Comparison of ENCODE assay signal across 17 cellular contexts in genomic region chr14:62614117-62614516, GRCh38.
DNase-seq lines count a peak whose midpoint lies in the region; ATAC-seq and TF ChIP-seq lines count a peak whose summit lies in the region.
"Had no signal": no experiment of that assay in that cellular context is flagged by ENCODE, and none has a peak within 500 bp of the region (broad histone marks: within the 10 kb centered on the region; RNA-seq: fewer than 3 reads in every experiment).

No MANE protein-coding gene starts in this region.

- no peak overlapping the region; the same call in 1 of the 2 replicates for H2AFZ ChIP-seq in PC-9

- H3K4me3 Mint-ChIP-seq in endodermal cell (no peak overlapping the region), nephron progenitor cell (no peak overlapping the region)

- peak overlapping the region in 7 of 11 experiments; percentile 3 to 56 (median 32); a peak in 11 of 22 replicates for H3K4me2 ChIP-seq in BLaER1 treated with 17β-estradiol and CSF1 and Interleukin-3, amounts not matched to agents 10 nM and 100 nM
- no peak overlapping the region for H3K4me2 ChIP-seq in PC-9

- no peaks in the 10 kb centered on the region; the same call in 1 of the 2 replicates for H3K9me2 ChIP-seq in PC-9 (ENCODE audit: insufficient read depth)

- H3K36me3 Mint-ChIP-seq in endodermal cell (ENCODE audit: low read depth) (peaks cover 8% of the 10 kb centered on the region), nephron progenitor cell (ENCODE audit: low read depth) (no peaks in the 10 kb centered on the region)

- no peak for ATAC-seq in left lung
- ATAC-seq: K562, PC-3 had no signal

- 67 to 77% methylated on average over 1 to 2 of the region's 3 CpGs for WGBS in endodermal cell (ENCODE audit: insufficient coverage in 1 of 2, insufficient read length in 1 of 2), 2 experiments

- no peaks in the 10 kb centered on the region for H3F3A ChIP-seq in PC-9 (ENCODE audit: insufficient read depth, low read depth)

- BruUV-seq in PC-9 (replicated peaks; lab: Mats Ljungman, UMichigan), result no TSS peak

- CTCF ChIA-PET in PC-9 (lab: Charles Lee), result no interaction called here

- POLR2A ChIA-PET in PC-9 (lab: Charles Lee; ENCODE audit: unreplicated experiment), result no interaction called here

- H3K9me3 Mint-ChIP-seq in endodermal cell (peaks cover 7% of the 10 kb centered on the region), nephron progenitor cell (peaks cover 18% of the 10 kb centered on the region)

- peaks cover 0 to 11% (median 8%) of the 10 kb centered on the region in 10 experiments; a peak in 10 of 20 replicates for H3K4me1 ChIP-seq in BLaER1 treated with 17β-estradiol and CSF1 and Interleukin-3, amounts not matched to agents 10 nM and 100 nM
- no peaks in the 10 kb centered on the region for H3K4me1 ChIP-seq in endodermal cell (ENCODE audit: control insufficient read depth, insufficient read depth, low read length)
- no peaks in the 10 kb centered on the region for H3K4me1 ChIP-seq in left lung
- H3K4me1 ChIP-seq in PC-9 (replicated peaks; ENCODE audit: insufficient read depth), result no peaks in the 10 kb centered on the region
- H3K4me1 ChIP-seq: SJSA1 had no signal

- peak; percentile 94 for DNase-seq in NCI-H82 treated with DMSO at 0.1 percent for 48 hours (lab: John Stamatoyannopoulos, UW; ENCODE audit: unreplicated experiment)
- no peak for DNase-seq in endodermal cell
- no peak for DNase-seq in nephron progenitor cell
- DNase-seq in HuH-7.5 (ENCODE audit: low spot score), result no peak
- no peak for DNase-seq in left lung
- no peak for DNase-seq in PC-9
- no peak for DNase-seq in DMS153 (lab: John Stamatoyannopoulos, UW)
- DNase-seq: C1 segment of cervical spinal cord, DMS 273 treated with DMSO at 0.1 percent for 48 hours, MV-4-11, NCI-H1417, NCI-H187 treated with DMSO at 0.1 percent for 48 hours, NCI-H345, PC-3 had no signal

- no peaks in the 10 kb centered on the region for H4K20me1 ChIP-seq in BLaER1 treated with 17β-estradiol and CSF1 and Interleukin-3, amounts not matched to agents 10 nM and 100 nM
- H4K20me1 ChIP-seq in PC-9 (ENCODE audit: insufficient read depth), result no peaks in the 10 kb centered on the region

- no peak overlapping the region for H3K4me3 ChIP-seq in BLaER1 treated with 17β-estradiol and CSF1 and Interleukin-3, amounts not matched to agents 10 nM and 100 nM
- H3K4me3 ChIP-seq in endodermal cell (ENCODE audit: low read length), result no peak overlapping the region
- H3K4me3 ChIP-seq in left lung, result no peak overlapping the region
- H3K4me3 ChIP-seq in PC-9, result no peak overlapping the region
- H3K4me3 ChIP-seq: K562, SJSA1 had no signal

- no peaks in the 10 kb centered on the region for H3K27me3 Mint-ChIP-seq in endodermal cell (ENCODE audit: insufficient read depth)
- peaks cover 2% of the 10 kb centered on the region for H3K27me3 Mint-ChIP-seq in nephron progenitor cell (ENCODE audit: low read depth, poor library complexity)

- no peaks in the 10 kb centered on the region for H3K79me2 ChIP-seq in PC-9 (ENCODE audit: low read depth)

- intact Hi-C loops in left lung (cut with DNase I), result no loop called here
- intact Hi-C loops in PC-9 (cut with micrococcal nuclease; ENCODE audit: unreplicated experiment), result no loop called here

- H3K4me1 Mint-ChIP-seq in endodermal cell, result peaks cover 12% of the 10 kb centered on the region
- peaks cover 12% of the 10 kb centered on the region for H3K4me1 Mint-ChIP-seq in nephron progenitor cell

- H3K9me3 ChIP-seq in BLaER1 treated with 17β-estradiol and CSF1 and Interleukin-3, amounts not matched to agents 10 nM and 100 nM (replicated peaks in 1 of 11), result peaks cover 11 to 46% (median 23%) of the 10 kb centered on the region in 11 experiments
- peaks cover 17% of the 10 kb centered on the region for H3K9me3 ChIP-seq in endodermal cell (ENCODE audit: control insufficient read depth, low read length)
- peaks cover 0 to 1% of the 10 kb centered on the region in 2 donors for H3K9me3 ChIP-seq in left lung
- H3K9me3 ChIP-seq in PC-9 (ENCODE audit: insufficient read depth, low read depth), result no peaks in the 10 kb centered on the region
- H3K9me3 ChIP-seq: SJSA1 had no signal

- no peak overlapping the region; a peak in 1 of 22 replicates for H3K27ac ChIP-seq in BLaER1 treated with 17β-estradiol and CSF1 and Interleukin-3, amounts not matched to agents 10 nM and 100 nM
- H3K27ac ChIP-seq in endodermal cell (ENCODE audit: low read depth, low read length) (no peak overlapping the region), left lung (no peak overlapping the region), PC-9 (no peak overlapping the region)
- H3K27ac ChIP-seq: SJSA1 had no signal

- no peaks in the 10 kb centered on the region for H3K27me3 ChIP-seq in BLaER1 treated with 17β-estradiol and CSF1 and Interleukin-3, amounts not matched to agents 10 nM and 100 nM
- H3K27me3 ChIP-seq in endodermal cell (ENCODE audit: control insufficient read depth, insufficient read depth, low read length, poor library complexity, severe bottlenecking) (no peaks in the 10 kb centered on the region), left lung (no peaks in the 10 kb centered on the region), PC-9 (ENCODE audit: insufficient read depth, low read depth) (no peaks in the 10 kb centered on the region)
- H3K27me3 ChIP-seq: SJSA1 had no signal

- TF ChIP-seq CTCF in endodermal cell (conservative IDR thresholded peaks at IDR 0.05) (no peak), nephron progenitor cell (IDR thresholded peaks at IDR 0.05) (no peak), left lung (IDR thresholded peaks at IDR 0.05) (no peak), PC-9 (conservative IDR thresholded peaks at IDR 0.05) (no peak)

- H3K9ac ChIP-seq in BLaER1 treated with 17β-estradiol and CSF1 and Interleukin-3, amounts not matched to agents 10 nM and 100 nM, result no peak overlapping the region
- no peak overlapping the region for H3K9ac ChIP-seq in endodermal cell (ENCODE audit: extremely low read depth, low read length, poor library complexity, severe bottlenecking)

- H3K27ac Mint-ChIP-seq in endodermal cell, result peak overlapping the region; percentile 63
- peak overlapping the region; percentile 94 for H3K27ac Mint-ChIP-seq in nephron progenitor cell

- no peaks in the 10 kb centered on the region for H3K36me3 ChIP-seq in BLaER1 treated with 17β-estradiol and CSF1 and Interleukin-3, amounts not matched to agents 10 nM and 100 nM
- H3K36me3 ChIP-seq in endodermal cell (ENCODE audit: control insufficient read depth, insufficient read depth, low read length), result no peaks in the 10 kb centered on the region
- H3K36me3 ChIP-seq in left lung, result no peaks in the 10 kb centered on the region
- no peaks in the 10 kb centered on the region for H3K36me3 ChIP-seq in PC-9 (ENCODE audit: low read depth)
- H3K36me3 ChIP-seq: SJSA1 had no signal
